Comparison of ENCODE assay signal across 16 cellular contexts in the genomic region with DNA sequence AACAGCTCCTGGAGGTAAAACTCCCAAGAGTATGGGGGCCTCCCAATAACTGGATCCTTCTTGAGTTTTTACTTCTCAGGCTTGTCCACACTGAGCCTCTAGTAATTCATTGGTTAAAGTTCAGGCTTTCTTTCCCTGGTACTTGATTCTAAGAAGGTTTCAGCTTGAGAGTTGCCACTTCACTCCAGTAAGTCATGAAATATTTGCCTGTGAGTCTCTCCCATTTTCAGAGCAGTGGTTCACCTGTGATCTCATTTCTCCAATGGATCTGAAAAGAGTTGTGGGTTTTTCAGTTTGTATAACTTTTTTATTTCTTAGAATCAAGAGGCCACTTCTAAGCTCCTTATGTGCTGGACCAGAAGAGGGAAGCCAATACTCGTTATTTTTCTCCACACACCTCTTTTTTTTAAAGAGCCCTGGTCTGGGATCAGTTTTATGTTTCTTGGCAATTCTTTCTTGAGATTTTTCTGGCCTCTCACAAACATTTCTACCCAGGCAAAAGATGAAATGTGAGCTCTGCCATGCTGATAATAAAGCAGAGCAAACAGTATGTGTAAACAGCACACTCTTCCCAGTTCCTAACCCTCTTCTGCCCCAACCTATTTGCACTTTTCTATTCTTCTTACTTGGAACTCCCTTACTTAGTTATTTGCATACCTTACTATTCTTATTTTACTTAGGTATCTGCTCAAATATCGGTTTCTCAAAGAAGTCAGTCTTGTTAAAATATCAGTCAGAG.
DNase-seq lines count a peak whose midpoint lies in the region; ATAC-seq and TF ChIP-seq lines count a peak whose summit lies in the region.
"Had no signal": no experiment of that assay in that cellular context is flagged by ENCODE, and none has a peak within 500 bp of the region (broad histone marks: within the 10 kb centered on the region; RNA-seq: fewer than 3 reads in every experiment).

No MANE protein-coding gene starts in this region.

- H3K27ac ChIP-seq in lung (ENCODE audit: low read depth in 1 of 2, low read length in 1 of 2): no peak overlapping the region
- peak overlapping the region in 2 of 4 donors; percentile 23 to 67 for H3K27ac ChIP-seq in upper lobe of left lung
- H3K27ac ChIP-seq: BLaER1 had no signal

- H3K4me1 Mint-ChIP-seq in activated CD8-positive, alpha-beta T cell treated with anti-CD3 and anti-CD28 coated beads, Interleukin-2, amount 10 ng/mL, durations not matched to agents 7 days and 5 days (ENCODE audit: low read depth): no peaks in the 10 kb centered on the region
- H3K4me1 Mint-ChIP-seq: CD8-positive, alpha-beta memory T cell had no signal

- no peaks in the 10 kb centered on the region for H3K27me3 ChIP-seq in lung (ENCODE audit: control insufficient read depth, insufficient read depth)
- no peaks in the 10 kb centered on the region for H3K27me3 ChIP-seq in upper lobe of left lung
- H3K27me3 ChIP-seq: BLaER1 had no signal

- no peaks in the 10 kb centered on the region for H3K36me3 Mint-ChIP-seq in activated CD8-positive, alpha-beta T cell treated with anti-CD3 and anti-CD28 coated beads, Interleukin-2, amount 10 ng/mL, durations not matched to agents 7 days and 5 days (ENCODE audit: low read depth)
- H3K36me3 Mint-ChIP-seq: CD8-positive, alpha-beta memory T cell had no signal

- POLR2A ChIA-PET in activated CD8-positive, alpha-beta T cell treated with anti-CD3 and anti-CD28 coated beads, Interleukin-2, amount 10 ng/mL, durations not matched to agents 7 days and 5 days (lab: Charles Lee): no interaction called here

- H3K4me3 Mint-ChIP-seq in activated CD8-positive, alpha-beta T cell treated with anti-CD3 and anti-CD28 coated beads, Interleukin-2, amount 10 ng/mL, durations not matched to agents 7 days and 5 days: no peak overlapping the region
- H3K4me3 Mint-ChIP-seq: CD8-positive, alpha-beta memory T cell; HFFc6 had no signal

- H3K9me3 Mint-ChIP-seq in activated CD8-positive, alpha-beta T cell treated with anti-CD3 and anti-CD28 coated beads, Interleukin-2, amount 10 ng/mL, durations not matched to agents 7 days and 5 days (ENCODE audit: insufficient read depth): no peaks in the 10 kb centered on the region

- no peaks in the 10 kb centered on the region for H3K36me3 ChIP-seq in lung (ENCODE audit: control insufficient read depth in 2 of 2, insufficient read depth in 2 of 2, low read length in 2 of 2)
- H3K36me3 ChIP-seq in upper lobe of left lung: no peaks in the 10 kb centered on the region
- H3K36me3 ChIP-seq: BLaER1, HAP-1 had no signal

- no peak overlapping the region for H3K27ac Mint-ChIP-seq in activated CD8-positive, alpha-beta T cell treated with anti-CD3 and anti-CD28 coated beads, Interleukin-2, amount 10 ng/mL, durations not matched to agents 7 days and 5 days
- H3K27ac Mint-ChIP-seq: CD8-positive, alpha-beta memory T cell; HFFc6 had no signal

- no peaks in the 10 kb centered on the region for H3K9me3 ChIP-seq in lung (ENCODE audit: control insufficient read depth in 2 of 2, insufficient read depth in 1 of 2, low read length in 1 of 2)
- no peaks in the 10 kb centered on the region for H3K9me3 ChIP-seq in upper lobe of left lung
- H3K9me3 ChIP-seq: BLaER1, Caco-2, HAP-1 had no signal

- DNase-seq in NCI-H510A treated with DMSO at 0.1 percent for 48 hours (lab: John Stamatoyannopoulos, UW) (peak; percentile 28), NCI-H510A (lab: John Stamatoyannopoulos, UW) (no peak), LNCaP clone FGC (ENCODE audit: low read depth) (peak; percentile 7), lung (ENCODE audit: low spot score) (no peak), upper lobe of left lung (no peak)
- no peak for DNase-seq in activated CD8-positive, alpha-beta T cell treated with anti-CD3 and anti-CD28 coated beads, Interleukin-2, amount 10 ng/mL, durations not matched to agents 7 days and 5 days
- DNase-seq: 8988T; AML-193; Caco-2; CD8-positive, alpha-beta memory T cell; EL; HFFc6 had no signal

- H3K27me3 Mint-ChIP-seq in activated CD8-positive, alpha-beta T cell treated with anti-CD3 and anti-CD28 coated beads, Interleukin-2, amount 10 ng/mL, durations not matched to agents 7 days and 5 days (ENCODE audit: low read depth): no peaks in the 10 kb centered on the region
- H3K27me3 Mint-ChIP-seq: CD8-positive, alpha-beta memory T cell had no signal

- CTCF ChIA-PET in activated CD8-positive, alpha-beta T cell treated with anti-CD3 and anti-CD28 coated beads, Interleukin-2, amount 10 ng/mL, durations not matched to agents 7 days and 5 days (lab: Charles Lee): no interaction called here

- WGBS in lung, 2 donors: 42 to 69% methylated on average over 2 of the region's 2 CpGs
- 49 to 58% methylated on average over 2 of the region's 2 CpGs for WGBS in upper lobe of left lung, 2 donors

- TF ChIP-seq POLR2A in upper lobe of left lung (IDR thresholded peaks at IDR 0.05): no peak

- H3K4me3 ChIP-seq in LNCaP clone FGC (ENCODE audit: low read depth, low read length): no peak overlapping the region
- H3K4me3 ChIP-seq in lung: no peak overlapping the region
- H3K4me3 ChIP-seq in upper lobe of left lung: no peak overlapping the region
- H3K4me3 ChIP-seq: BLaER1, HAP-1 had no signal

- TF ChIP-seq EP300 in upper lobe of left lung (IDR thresholded peaks at IDR 0.05): peak in 1 of 4 donors; percentile 60

- peak; percentile 78 for ATAC-seq in lung (ENCODE audit: insufficient read depth, low FRiP score)
- peak; percentile 54 to 82 for ATAC-seq in upper lobe of left lung (ENCODE audit: low FRiP score in 2 of 2)
- no peak for ATAC-seq in HG03565 (IDR thresholded peaks at IDR 0.05; ENCODE audit: unreplicated experiment)
- ATAC-seq in activated CD8-positive, alpha-beta T cell treated with anti-CD3 and anti-CD28 coated beads, Interleukin-2, amount 10 ng/mL, durations not matched to agents 7 days and 5 days: no peak
- no peak for ATAC-seq in GM21381 (IDR thresholded peaks at IDR 0.05; ENCODE audit: unreplicated experiment)

- H3K4me1 ChIP-seq in lung (ENCODE audit: control insufficient read depth in 2 of 2, insufficient read depth in 2 of 2, low read length in 2 of 2) (no peaks in the 10 kb centered on the region), upper lobe of left lung (peaks cover 0 to 6% (median 0%) of the 10 kb centered on the region in 4 donors)
- H3K4me1 ChIP-seq: BLaER1, Caco-2, HAP-1 had no signal

- TF ChIP-seq CTCF in LNCaP clone FGC (IDR thresholded peaks at IDR 0.05; ENCODE audit: control insufficient read depth, extremely low read depth, insufficient read depth) (no peak), lung (IDR thresholded peaks at IDR 0.05; ENCODE audit: control extremely low read depth, extremely low read depth) (no peak), upper lobe of left lung (IDR thresholded peaks at IDR 0.05) (no peak)

Comparison
In these comparisons a context has a peak if more than half of its experiments do, and no peak if none do; other contexts are left out.
1. DNase-seq: peak in NCI-H510A treated with DMSO at 0.1 percent for 48 hours (single experiment) and LNCaP clone FGC (single experiment); none in NCI-H510A (single experiment), lung (single experiment), upper lobe of left lung (0 of 2) and activated CD8-positive, alpha-beta T cell treated with anti-CD3 and anti-CD28 coated beads, Interleukin-2, amount 10 ng/mL, durations not matched to agents 7 days and 5 days (single experiment).
2. ATAC-seq: peak in lung (single experiment) and upper lobe of left lung (2 of 2); none in HG03565 (single experiment), activated CD8-positive, alpha-beta T cell treated with anti-CD3 and anti-CD28 coated beads, Interleukin-2, amount 10 ng/mL, durations not matched to agents 7 days and 5 days (single experiment) and GM21381 (single experiment).